ENCODE assay signal across 16 cellular contexts in genomic region chrX:30748337-30748960, GRCh38.
A peak's percentile ranks its signal among the peaks of the same experiment; 100 is the strongest.
DNase-seq lines count a peak whose midpoint lies in the region; ATAC-seq, FAIRE-seq and TF ChIP-seq lines count a peak whose summit lies in the region.
"Had no signal": no experiment of that assay in that cellular context is flagged by ENCODE, and none has a peak within 500 bp of the region (broad histone marks: within the 10 kb centered on the region; RNA-seq: fewer than 3 reads in every experiment).

No MANE protein-coding gene starts in this region.

- FAIRE-seq in GM12892 (lab: Jason Lieb, UNC) = no peak
- FAIRE-seq: A204.1 had no signal

- DNase-seq in SHP77 (lab: John Stamatoyannopoulos, UW) (peak; percentile 2 to 3), SHP77 treated with DMSO at 0.1 percent for 48 hours (lab: John Stamatoyannopoulos, UW) (no peak), NCI-H2227 treated with DMSO at 0.1 percent for 48 hours (lab: John Stamatoyannopoulos, UW) (peak; percentile 3), kidney tubule cell (ENCODE audit: low spot score) (peak; percentile 3), testis (peak; percentile 16), GM12892 (ENCODE audit: insufficient read length) (no peak), head of caudate nucleus (no peak)
- DNase-seq: KG1, NCI-H1048, NCI-H1694, PC-9 had no signal

- ATAC-seq in HG03565 (IDR thresholded peaks at IDR 0.05; ENCODE audit: unreplicated experiment) = no peak
- ATAC-seq: HCT116 had no signal

- no peaks in the 10 kb centered on the region for H3K9me3 ChIP-seq in testis

- H3K4me3 ChIP-seq in testis = peak overlapping the region in 1 of 2 donors; percentile 5
- H3K4me3 ChIP-seq: BLaER1 treated with 17β-estradiol and CSF1 and Interleukin-3, amounts not matched to agents 10 nM and 100 nM; PC-9; SK-N-MC had no signal

- 59 to 71% methylated on average over 11 of the region's 11 CpGs for WGBS in testis, 2 donors

- H3K4me1 ChIP-seq in testis = no peaks in the 10 kb centered on the region
- H3K4me1 ChIP-seq: BLaER1 treated with 17β-estradiol and CSF1 and Interleukin-3, amounts not matched to agents 10 nM and 100 nM had no signal

- TF ChIP-seq POLR2A in testis (IDR thresholded peaks at IDR 0.05) (no peak), GM12892 (IDR thresholded peaks at IDR 0.05; ENCODE audit: low read depth, low read length) (no peak)

- no peaks in the 10 kb centered on the region for H3K36me3 ChIP-seq in testis (ENCODE audit: low read depth, missing control alignments)
- H3K36me3 ChIP-seq: BLaER1 treated with 17β-estradiol and CSF1 and Interleukin-3, amounts not matched to agents 10 nM and 100 nM had no signal

- no peaks in the 10 kb centered on the region for H3K27me3 ChIP-seq in testis
- H3K27me3 ChIP-seq: BLaER1 treated with 17β-estradiol and CSF1 and Interleukin-3, amounts not matched to agents 10 nM and 100 nM had no signal

- no peak for TF ChIP-seq CTCF in testis (IDR thresholded peaks at IDR 0.05)

- intact Hi-C loops in testis (cut with DNase I; ENCODE audit: low total_unique reads) = no loop called here
- intact Hi-C loops in head of caudate nucleus (cut with DNase I) = no loop called here

- no peak overlapping the region for H3K27ac ChIP-seq in testis
- H3K27ac ChIP-seq: BLaER1 treated with 17β-estradiol and CSF1 and Interleukin-3, amounts not matched to agents 10 nM and 100 nM; PC-9; SK-N-MC had no signal

Comparison
In these comparisons a context has a peak if more than half of its experiments do, and no peak if none do; other contexts are left out.
1. DNase-seq: peak in SHP77 (2 of 2), NCI-H2227 treated with DMSO at 0.1 percent for 48 hours (single experiment), kidney tubule cell (single experiment) and testis (single experiment); none in SHP77 treated with DMSO at 0.1 percent for 48 hours (single experiment), GM12892 (single experiment) and head of caudate nucleus (0 of 42).